In genomic region chr11:67415501-67416304, GRCh38 we compare ENCODE assay signal across 9 cellular contexts. TPM values are rescaled to one million over a fixed set of nuclear protein-coding genes. Genes with fewer than 3 reads are reported as not detected.
DNase-seq lines count a peak whose midpoint lies in the region; ATAC-seq and TF ChIP-seq lines count a peak whose summit lies in the region.
"Had no signal": no experiment of that assay in that cellular context is flagged by ENCODE, and none has a peak within 500 bp of the region (broad histone marks: within the 10 kb centered on the region; RNA-seq: fewer than 3 reads in every experiment).

Gene CARNS1 (plus strand): TSS chr11:67415678. CDS start chr11:67416200, 522 bp downstream.

- H3K27me3 Mint-ChIP-seq in activated CD8-positive, alpha-beta T cell treated with anti-CD3 and anti-CD28 coated beads, Interleukin-2, amount 10 ng/mL, durations not matched to agents 7 days and 5 days (ENCODE audit: low read depth): peaks cover 2% of the 10 kb centered on the region

- H3K4me1 Mint-ChIP-seq in activated CD8-positive, alpha-beta T cell treated with anti-CD3 and anti-CD28 coated beads, Interleukin-2, amount 10 ng/mL, durations not matched to agents 7 days and 5 days (ENCODE audit: low read depth): peaks cover 77% of the 10 kb centered on the region

- CTCF ChIA-PET in HCT116 (lab: Charles Lee): no interaction called here
- CTCF ChIA-PET in activated CD8-positive, alpha-beta T cell treated with anti-CD3 and anti-CD28 coated beads, Interleukin-2, amount 10 ng/mL, durations not matched to agents 7 days and 5 days (lab: Charles Lee): interaction anchor here (1.2 to 6.6 kb wide), 2 partner anchors 13 to 214 kb away, joined by 3 to 73 read pairs; partner anchors contain the start of genes NUDT8, PPP1CA and TBC1D10C

- H3K9me3 Mint-ChIP-seq in activated CD8-positive, alpha-beta T cell treated with anti-CD3 and anti-CD28 coated beads, Interleukin-2, amount 10 ng/mL, durations not matched to agents 7 days and 5 days (ENCODE audit: insufficient read depth): no peaks in the 10 kb centered on the region

- peak within 1 kb of the TSS; percentile 52 for H3K9ac ChIP-seq in HCT116 (ENCODE audit: low read length)
- H3K9ac ChIP-seq in skeletal muscle tissue (ENCODE audit: low read depth in 1 of 3, low read length in 3 of 3): peak within 1 kb of the TSS; percentile 67 to 94 (median 82)

- intact Hi-C loops in HCT116 (cut with micrococcal nuclease): no loop called here

- DNase-seq in HCT116 (ENCODE audit: low read depth, low spot score) (no peak), right atrium auricular region (ENCODE audit: low spot score) (no peak), SJCRH30 (no peak), iPS-NIHi11 (ENCODE audit: low spot score) (no peak)
- no peak for DNase-seq in activated CD8-positive, alpha-beta T cell treated with anti-CD3 and anti-CD28 coated beads, Interleukin-2, amount 10 ng/mL, durations not matched to agents 7 days and 5 days
- no peak for DNase-seq in activated CD4-positive, CD25-positive, alpha-beta regulatory T cell treated with anti-CD3 and anti-CD28 coated beads, Interleukin-2, amount 50 U/mL, for 72 hours
- DNase-seq: effector CD4-positive, alpha-beta T cell had no signal

- H3K4me1 ChIP-seq in HCT116 (ENCODE audit: control insufficient read depth in 1 of 2, insufficient read depth in 2 of 2, low read length in 2 of 2) (peaks cover 19 to 39% of the 10 kb centered on the region in 2 experiments; a peak in 3 of 4 replicates), right atrium auricular region (peaks cover 0 to 58% of the 10 kb centered on the region in 2 donors), skeletal muscle tissue (ENCODE audit: control insufficient read depth in 3 of 3, insufficient read depth in 3 of 3, low read length in 3 of 3) (peaks cover 52 to 54% (median 52%) of the 10 kb centered on the region in 3 donors), SJCRH30 (peaks cover 8% of the 10 kb centered on the region; the same call in 1 of the 2 replicates)

- no peaks in the 10 kb centered on the region for H3K79me2 ChIP-seq in HCT116 (ENCODE audit: insufficient read depth, low read length)

- ATAC-seq in HCT116: peak; percentile 28
- ATAC-seq in activated CD8-positive, alpha-beta T cell treated with anti-CD3 and anti-CD28 coated beads, Interleukin-2, amount 10 ng/mL, durations not matched to agents 7 days and 5 days: no peak
- ATAC-seq in HG03439 (IDR thresholded peaks at IDR 0.05; ENCODE audit: unreplicated experiment): no peak

- peak within 1 kb of the TSS; percentile 83 for H3K27ac Mint-ChIP-seq in activated CD8-positive, alpha-beta T cell treated with anti-CD3 and anti-CD28 coated beads, Interleukin-2, amount 10 ng/mL, durations not matched to agents 7 days and 5 days

- no peaks in the 10 kb centered on the region for H4K20me1 ChIP-seq in HCT116 (ENCODE audit: insufficient read depth)

- peaks cover 12% of the 10 kb centered on the region for H3K36me3 Mint-ChIP-seq in activated CD8-positive, alpha-beta T cell treated with anti-CD3 and anti-CD28 coated beads, Interleukin-2, amount 10 ng/mL, durations not matched to agents 7 days and 5 days (ENCODE audit: low read depth)

- H3K36me3 ChIP-seq in HCT116 (ENCODE audit: control insufficient read depth in 1 of 2, insufficient read depth in 2 of 2, low read length in 2 of 2) (no peaks in the 10 kb centered on the region), right atrium auricular region (no peaks in the 10 kb centered on the region), skeletal muscle tissue (ENCODE audit: control insufficient read depth in 3 of 3, insufficient read depth in 3 of 3, low read length in 3 of 3) (no peaks in the 10 kb centered on the region), SJCRH30 (no peaks in the 10 kb centered on the region)

- H3K9me2 ChIP-seq in HCT116 (ENCODE audit: insufficient read depth): no peaks in the 10 kb centered on the region

- POLR2A ChIA-PET in HCT116 (lab: Charles Lee): no interaction called here
- POLR2A ChIA-PET in activated CD8-positive, alpha-beta T cell treated with anti-CD3 and anti-CD28 coated beads, Interleukin-2, amount 10 ng/mL, durations not matched to agents 7 days and 5 days (lab: Charles Lee): interaction anchor here (5.8 kb wide), 1 partner anchor 13 kb away, joined by 95 read pairs; the partner anchor contains the start of genes PPP1CA and TBC1D10C

- peak within 1 kb of the TSS; percentile 62 for H3K4me3 Mint-ChIP-seq in activated CD8-positive, alpha-beta T cell treated with anti-CD3 and anti-CD28 coated beads, Interleukin-2, amount 10 ng/mL, durations not matched to agents 7 days and 5 days

- H3K9me3 ChIP-seq in HCT116 (ENCODE audit: control insufficient read depth in 1 of 2, insufficient read depth in 1 of 2, low read depth in 1 of 2, low read length in 2 of 2) (no peaks in the 10 kb centered on the region), right atrium auricular region (no peaks in the 10 kb centered on the region), skeletal muscle tissue (ENCODE audit: control insufficient read depth in 3 of 3, low read length in 3 of 3) (no peaks in the 10 kb centered on the region), SJCRH30 (replicated peaks) (no peaks in the 10 kb centered on the region)

- peak within 1 kb of the TSS; percentile 81 for H3K4me2 ChIP-seq in HCT116 (ENCODE audit: low read length)

- H3K27me3 ChIP-seq in HCT116 (ENCODE audit: insufficient read depth, low read length) (no peaks in the 10 kb centered on the region), right atrium auricular region (no peaks in the 10 kb centered on the region), skeletal muscle tissue (ENCODE audit: control insufficient read depth in 3 of 3, insufficient read depth in 3 of 3, low read length in 3 of 3) (peaks cover 10 to 26% (median 20%) of the 10 kb centered on the region in 3 donors), SJCRH30 (peaks cover 2% of the 10 kb centered on the region; the same call in 1 of the 2 replicates)

- RAD21 ChIA-PET in HCT116 (lab: Charles Lee; ENCODE audit: low non-redundant PET in 1 of 2, low total read pairs in 2 of 2, uncharacterized antibody in 2 of 2, unreplicated experiment in 2 of 2): interaction anchor here in 1 of 2 experiments (0.7 kb wide), 1 partner anchor 131 kb away, joined by 9 read pairs; no protein-coding TSS in a partner anchor

- TF ChIP-seq POLR2A in HCT116 (IDR thresholded peaks at IDR 0.05; ENCODE audit: borderline replicate concordance, extremely low read depth, insufficient read depth, insufficient read length): no peak

- no peak within 1 kb of the TSS for H2AFZ ChIP-seq in HCT116 (ENCODE audit: low read depth, low read length, poor library complexity, severe bottlenecking)

- BruUV-seq in HCT116 (replicated peaks; lab: Mats Ljungman, UMichigan): no TSS peak

- TF ChIP-seq RAD21 in HCT116 (IDR thresholded peaks at IDR 0.05; ENCODE audit: low read depth): no peak

- H3K4me3 ChIP-seq in HCT116 (replicated peaks in 1 of 2; ENCODE audit: low read depth in 1 of 2, low read length in 2 of 2): peak within 1 kb of the TSS; percentile 40 to 56
- peak within 1 kb of the TSS; percentile 33 to 42 for H3K4me3 ChIP-seq in right atrium auricular region
- H3K4me3 ChIP-seq in skeletal muscle tissue (ENCODE audit: low read length in 3 of 3): peak within 1 kb of the TSS; percentile 71 to 77 (median 73)
- H3K4me3 ChIP-seq in SJCRH30: no peak within 1 kb of the TSS

- peak within 1 kb of the TSS; percentile 18; the same call in 1 of the 2 replicates for H3K27ac ChIP-seq in HCT116 (ENCODE audit: low read depth, low read length)
- peak within 1 kb of the TSS; percentile 76 to 87 for H3K27ac ChIP-seq in right atrium auricular region
- H3K27ac ChIP-seq in skeletal muscle tissue (ENCODE audit: low read depth, low read length): peak within 1 kb of the TSS; percentile 91
- H3K27ac ChIP-seq in SJCRH30: no peak within 1 kb of the TSS

- TF ChIP-seq CTCF in HCT116 (IDR thresholded peaks at IDR 0.05 in 2 of 3, conservative IDR thresholded peaks at IDR 0.05 in 1 of 3; ENCODE audit: borderline replicate concordance in 1 of 3, insufficient read depth in 1 of 3, low read depth in 2 of 3, low read length in 2 of 3): no peak
- TF ChIP-seq CTCF in right atrium auricular region (IDR thresholded peaks at IDR 0.05): no peak

TF ChIP-seq in HCT116, 20 proteins besides CTCF, POLR2A, EP300 and RAD21 (continues in another document):
- TF ChIP-seq SP1 (IDR thresholded peaks at IDR 0.05; ENCODE audit: low read depth) (no peak), YY1 (IDR thresholded peaks at IDR 0.05; ENCODE audit: extremely low read depth, insufficient replicate concordance, low read depth, low read length) (no peak), TCF7L2 (IDR thresholded peaks at IDR 0.05; ENCODE audit: borderline replicate concordance, extremely low read depth, insufficient read depth, insufficient read length) (no peak), JUND (IDR thresholded peaks at IDR 0.05) (no peak), POLR2AphosphoS5 (IDR thresholded peaks at IDR 0.05; ENCODE audit: low read depth, low read length) (no peak), CEBPB (IDR thresholded peaks at IDR 0.05; ENCODE audit: low read depth) (no peak), EZH2 (IDR thresholded peaks at IDR 0.05) (no peak), ZBTB33 (IDR thresholded peaks at IDR 0.05; ENCODE audit: extremely low read depth, insufficient replicate concordance, low read length) (no peak)

RNA-seq across cellular contexts. Expression of gene CARNS1, which starts in this region (rescaled TPM):
- 1.0 TPM for total RNA-seq in HCT116 (2021; ENCODE audit: unreplicated experiment)
- 0.71 and 0.88 TPM in 2 replicates for polyA plus RNA-seq in HCT116 (2012)
- 1 to 10 TPM; 4.8 to 4.9 TPM for total RNA-seq in activated CD8-positive, alpha-beta T cell treated with anti-CD3 and anti-CD28 coated beads, Interleukin-2, amount 10 ng/mL, durations not matched to agents 7 days and 5 days
- 1 to 10 TPM; 9.7 to 9.9 TPM for total RNA-seq in right atrium auricular region
- 17.2 TPM for total RNA-seq in skeletal muscle tissue
- 0.05 and 0.08 TPM in 2 replicates for total RNA-seq in SJCRH30 (2014; rRNA removed; shearing (Covaris generic))
